ENCODE assay signal across 27 cellular contexts in genomic region chr10:73789659-73790055, GRCh38. TPM values are rescaled to one million over a fixed set of nuclear protein-coding genes. Genes with fewer than 3 reads are reported as not detected.
DNase-seq lines count a peak whose midpoint lies in the region; ATAC-seq and TF ChIP-seq lines count a peak whose summit lies in the region.
"Had no signal": no experiment of that assay in that cellular context is flagged by ENCODE, and none has a peak within 500 bp of the region (broad histone marks: within the 10 kb centered on the region; RNA-seq: fewer than 3 reads in every experiment).

No MANE protein-coding gene starts in this region.

- no peak for DNase-seq in CD4-positive, alpha-beta memory T cell
- no peak for DNase-seq in stimulated activated effector memory CD8-positive, alpha-beta T cell treated with anti-CD3 and anti-CD28 coated beads, Interleukin-12 subunit alpha, Interleukin-12 subunit beta, amount 100 ng/mL, for 72 hours (ENCODE audit: low spot score in 2 of 2)
- no peak for DNase-seq in NK-92 (lab: John Stamatoyannopoulos, UW; ENCODE audit: unreplicated experiment)
- DNase-seq: C1 segment of cervical spinal cord; CD8-positive, alpha-beta memory T cell; DMS 273 treated with DMSO at 0.1 percent for 48 hours; DMS79; EL; GDM1; GOT3; HCEC 1CT; Karpas-422; NCI-H1092; NCI-H1417 treated with DMSO at 0.1 percent for 48 hours; NCI-H1694 treated with DMSO at 0.1 percent for 48 hours; NCI-H2081; NCI-H2227 treated with DMSO at 0.1 percent for 48 hours; NCI-H526 treated with DMSO at 0.1 percent for 48 hours; RPMI8226; SIG-M5 had no signal

- peaks cover 2% of the 10 kb centered on the region in 2 donors for H3K27me3 Mint-ChIP-seq in CD4-positive, alpha-beta memory T cell
- H3K27me3 Mint-ChIP-seq in brain (peaks cover 7% of the 10 kb centered on the region), nephron (ENCODE audit: low read depth) (no peaks in the 10 kb centered on the region)

- H3K27ac Mint-ChIP-seq in CD4-positive, alpha-beta memory T cell = peak overlapping the region in 4 of 7 donors; percentile 37 to 74 (median 72)
- peak overlapping the region in 2 of 5 experiments; percentile 28 to 37 for H3K27ac Mint-ChIP-seq in brain
- H3K27ac Mint-ChIP-seq in nephron = no peak overlapping the region
- H3K27ac Mint-ChIP-seq in stimulated activated effector memory CD8-positive, alpha-beta T cell treated with anti-CD3 and anti-CD28 coated beads, Interleukin-12 subunit alpha, Interleukin-12 subunit beta, amount 100 ng/mL, for 72 hours = peak overlapping the region; percentile 52

- no peak overlapping the region for H3K27ac ChIP-seq in CD4-positive, alpha-beta memory T cell (ENCODE audit: low read depth, low read length)
- H3K27ac ChIP-seq: SK-N-MC had no signal

- no peaks in the 10 kb centered on the region for H3K9me3 ChIP-seq in CD4-positive, alpha-beta memory T cell (ENCODE audit: control insufficient read depth in 1 of 2, low read length in 2 of 2)

- peaks cover 20 to 35% (median 26%) of the 10 kb centered on the region in 4 donors for H3K4me1 Mint-ChIP-seq in CD4-positive, alpha-beta memory T cell
- H3K4me1 Mint-ChIP-seq in brain = peaks cover 33% of the 10 kb centered on the region
- H3K4me1 Mint-ChIP-seq in nephron = peaks cover 16% of the 10 kb centered on the region
- H3K4me1 Mint-ChIP-seq in stimulated activated effector memory CD8-positive, alpha-beta T cell treated with anti-CD3 and anti-CD28 coated beads, Interleukin-12 subunit alpha, Interleukin-12 subunit beta, amount 100 ng/mL, for 72 hours = peaks cover 26% of the 10 kb centered on the region

- H3K4me3 ChIP-seq in CD4-positive, alpha-beta memory T cell (ENCODE audit: low read length in 2 of 2) = no peak overlapping the region
- H3K4me3 ChIP-seq: GM12878, SK-N-MC had no signal

- ATAC-seq in stimulated activated effector memory CD8-positive, alpha-beta T cell treated with anti-CD3 and anti-CD28 coated beads, Interleukin-12 subunit alpha, Interleukin-12 subunit beta, amount 100 ng/mL, for 72 hours = no peak
- ATAC-seq in HG02642 (IDR thresholded peaks at IDR 0.05; ENCODE audit: poor library complexity, unreplicated experiment) (no peak), GM19455 (IDR thresholded peaks at IDR 0.05; ENCODE audit: unreplicated experiment) (no peak)
- ATAC-seq: GM12878, HepG2 had no signal

- CTCF ChIA-PET in CD4-positive, alpha-beta memory T cell (lab: Charles Lee; ENCODE audit: partially characterized antibody) = interaction anchor here (0.8 kb wide), 1 partner anchor 8 kb away, joined by 3 read pairs; no protein-coding TSS in a partner anchor

- intact Hi-C loops in CD4-positive, alpha-beta memory T cell (cut with micrococcal nuclease) = loop anchor here (5.0 to 10.0 kb wide), 3 partner anchors 1035 to 1445 kb away; partner anchors contain the start of genes COMTD1, KAT6B and SAMD8

- peak overlapping the region in 1 of 8 donors; percentile 57 for H3K4me3 Mint-ChIP-seq in CD4-positive, alpha-beta memory T cell
- H3K4me3 Mint-ChIP-seq in brain = peak overlapping the region in 3 of 5 experiments; percentile 26 to 62 (median 57)
- H3K4me3 Mint-ChIP-seq in nephron = peak overlapping the region; percentile 33 to 51 (median 42)
- H3K4me3 Mint-ChIP-seq in stimulated activated effector memory CD8-positive, alpha-beta T cell treated with anti-CD3 and anti-CD28 coated beads, Interleukin-12 subunit alpha, Interleukin-12 subunit beta, amount 100 ng/mL, for 72 hours = no peak overlapping the region

- H3K27me3 ChIP-seq in CD4-positive, alpha-beta memory T cell (ENCODE audit: insufficient read depth, low read length) = no peaks in the 10 kb centered on the region

- peaks cover 37 to 66% of the 10 kb centered on the region in 2 donors for H3K36me3 Mint-ChIP-seq in CD4-positive, alpha-beta memory T cell
- H3K36me3 Mint-ChIP-seq in brain (peaks cover 47% of the 10 kb centered on the region), nephron (ENCODE audit: low read depth) (peaks cover 35% of the 10 kb centered on the region)
- peaks cover 79% of the 10 kb centered on the region for H3K36me3 Mint-ChIP-seq in stimulated activated effector memory CD8-positive, alpha-beta T cell treated with anti-CD3 and anti-CD28 coated beads, Interleukin-12 subunit alpha, Interleukin-12 subunit beta, amount 100 ng/mL, for 72 hours

- TF ChIP-seq CTCF in brain (conservative IDR thresholded peaks at IDR 0.05) = no peak
- TF ChIP-seq CTCF in nephron (IDR thresholded peaks at IDR 0.05; ENCODE audit: unreplicated experiment in 3 of 3) = no peak

- POLR2A ChIA-PET in CD4-positive, alpha-beta memory T cell (lab: Charles Lee; ENCODE audit: partially characterized antibody) = interaction anchor here (1.1 to 10.8 kb wide), 2 partner anchors 9 to 17 kb away, joined by 4 to 286 read pairs; a partner anchor contains a TSS

- H3K4me1 ChIP-seq in CD4-positive, alpha-beta memory T cell (ENCODE audit: insufficient read depth, low read length) = peaks cover 27% of the 10 kb centered on the region

- peaks cover 0 to 3% (median 0%) of the 10 kb centered on the region in 8 donors for H3K9me3 Mint-ChIP-seq in CD4-positive, alpha-beta memory T cell
- H3K9me3 Mint-ChIP-seq in brain (no peaks in the 10 kb centered on the region), nephron (no peaks in the 10 kb centered on the region)
- no peaks in the 10 kb centered on the region for H3K9me3 Mint-ChIP-seq in stimulated activated effector memory CD8-positive, alpha-beta T cell treated with anti-CD3 and anti-CD28 coated beads, Interleukin-12 subunit alpha, Interleukin-12 subunit beta, amount 100 ng/mL, for 72 hours

- peaks cover 58% of the 10 kb centered on the region for H3K36me3 ChIP-seq in CD4-positive, alpha-beta memory T cell (ENCODE audit: insufficient read depth, low read length)

RNA-seq across cellular contexts. Expression of gene ZSWIM8, which starts 4.3 kb away (rescaled TPM):
- total RNA-seq in CD4-positive, alpha-beta memory T cell = 100 to 1,000 TPM in 1 of 2 experiments, 10 to 100 TPM in 1; 93.3 to 100 TPM
- 10 to 100 TPM in 1 of 2 donors, 1 to 10 TPM in 1; 4.5 to 24.6 TPM for polyA plus RNA-seq in CD4-positive, alpha-beta memory T cell
- 81.2 TPM for polyA plus RNA-seq in brain (ENCODE audit: insufficient read depth, low read depth, low replicate concordance)

RNA-seq across cellular contexts. Expression of gene CHCHD1, which starts 7.8 kb away (rescaled TPM):
- total RNA-seq in CD4-positive, alpha-beta memory T cell = 10 to 100 TPM; 21.8 to 24.0 TPM
- polyA plus RNA-seq in CD4-positive, alpha-beta memory T cell = 10 to 100 TPM; 33.1 to 56.0 TPM
- 35.9 TPM for polyA plus RNA-seq in brain (ENCODE audit: insufficient read depth, low read depth, low replicate concordance)

RNA-seq across cellular contexts. Expression of gene NDST2, which starts 21.7 kb away (rescaled TPM):
- 10 to 100 TPM; 84.8 to 87.7 TPM for total RNA-seq in CD4-positive, alpha-beta memory T cell
- polyA plus RNA-seq in CD4-positive, alpha-beta memory T cell = 10 to 100 TPM; 14.4 to 33.7 TPM
- polyA plus RNA-seq in brain (ENCODE audit: insufficient read depth, low read depth, low replicate concordance) = 9.0 TPM

RNA-seq across cellular contexts. Expression of gene SEC24C, which starts 45.5 kb away (rescaled TPM):
- total RNA-seq in CD4-positive, alpha-beta memory T cell = 100 to 1,000 TPM; 126 to 127 TPM
- polyA plus RNA-seq in CD4-positive, alpha-beta memory T cell = 10 to 100 TPM; 32.5 to 68.6 TPM
- 67.7 TPM for polyA plus RNA-seq in brain (ENCODE audit: insufficient read depth, low read depth, low replicate concordance)

Comparison
In these comparisons a context has a peak if more than half of its experiments do, and no peak if none do; other contexts are left out.
1. H3K27ac Mint-ChIP-seq: peak in CD4-positive, alpha-beta memory T cell (4 of 7) and stimulated activated effector memory CD8-positive, alpha-beta T cell treated with anti-CD3 and anti-CD28 coated beads, Interleukin-12 subunit alpha, Interleukin-12 subunit beta, amount 100 ng/mL, for 72 hours (single experiment); none in nephron (0 of 3).